Comparison of ENCODE assay signal across 1 cellular context in the genomic region with DNA sequence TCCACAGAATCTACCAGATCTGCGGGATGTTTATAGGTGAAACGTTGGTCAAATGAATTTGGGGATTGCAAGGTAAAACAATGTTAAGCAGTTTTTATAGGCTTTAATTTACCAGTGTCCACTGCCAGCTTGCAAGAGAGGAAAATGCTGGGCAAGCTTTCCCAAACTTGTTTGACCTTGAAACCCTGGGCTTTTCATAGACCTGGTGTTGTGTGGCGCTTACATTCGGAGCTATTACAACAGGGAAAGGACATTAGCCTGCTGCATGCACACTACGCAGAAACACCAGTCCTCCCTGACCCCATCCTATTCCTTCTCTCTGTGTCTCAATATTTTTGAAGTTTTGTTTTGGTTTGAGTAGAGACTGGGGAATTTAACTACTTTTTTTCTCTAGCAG.
TF ChIP-seq lines count a peak whose summit lies in the region.

No MANE protein-coding gene starts in this region.

TF ChIP-seq in H1, 55 proteins besides CTCF, POLR2A, EP300 and RAD21:
- TF ChIP-seq SIRT6 (IDR thresholded peaks at IDR 0.05; ENCODE audit: low read length) (no peak), SIN3A (conservative IDR thresholded peaks at IDR 0.05 in 1 of 2, IDR thresholded peaks at IDR 0.05 in 1 of 2; ENCODE audit: low read depth in 1 of 2, low read length in 2 of 2) (no peak), SP1 (IDR thresholded peaks at IDR 0.05; ENCODE audit: low read depth, low read length) (no peak), SRF (IDR thresholded peaks at IDR 0.05; ENCODE audit: low read depth, low read length) (no peak), NANOG (IDR thresholded peaks at IDR 0.05; ENCODE audit: insufficient read depth, low read depth, low read length, poor library complexity, severe bottlenecking) (no peak), SP2 (IDR thresholded peaks at IDR 0.05; ENCODE audit: low read length) (no peak), HDAC2 (IDR thresholded peaks at IDR 0.05; ENCODE audit: borderline replicate concordance in 1 of 2, low read depth in 2 of 2, low read length in 2 of 2) (no peak), BACH1 (IDR thresholded peaks at IDR 0.05; ENCODE audit: low read length) (no peak), JUND (IDR thresholded peaks at IDR 0.05; ENCODE audit: low read length) (no peak), MAFK (IDR thresholded peaks at IDR 0.05; ENCODE audit: low read depth, low read length) (no peak), KDM4A (IDR thresholded peaks at IDR 0.05; ENCODE audit: low read depth, low read length, severe bottlenecking) (no peak), JUN (IDR thresholded peaks at IDR 0.05; ENCODE audit: low read depth, low read length) (no peak), CBX8 (IDR thresholded peaks at IDR 0.05; ENCODE audit: borderline replicate concordance, low read depth, low read length) (no peak)
- TF ChIP-seq, protein P1, sequence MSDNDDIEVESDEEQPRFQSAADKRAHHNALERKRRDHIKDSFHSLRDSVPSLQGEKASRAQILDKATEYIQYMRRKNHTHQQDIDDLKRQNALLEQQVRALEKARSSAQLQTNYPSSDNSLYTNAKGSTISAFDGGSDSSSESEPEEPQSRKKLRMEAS (IDR thresholded peaks at IDR 0.05) = no peak
